Comparison of ENCODE assay signal across 22 cellular contexts in genomic region chr4:77154074-77154473, GRCh38. TPM values are rescaled to one million over a fixed set of nuclear protein-coding genes. Genes with fewer than 3 reads are reported as not detected.
A peak's percentile ranks its signal among the peaks of the same experiment; 100 is the strongest.
DNase-seq lines count a peak whose midpoint lies in the region; ATAC-seq, FAIRE-seq and TF ChIP-seq lines count a peak whose summit lies in the region.
"Had no signal": no experiment of that assay in that cellular context is flagged by ENCODE, and none has a peak within 500 bp of the region (broad histone marks: within the 10 kb centered on the region; RNA-seq: fewer than 3 reads in every experiment).

No MANE protein-coding gene starts in this region.

- H3K36me3 ChIP-seq in Loucy (ENCODE audit: insufficient read depth, low read length) (peaks cover 2% of the 10 kb centered on the region; the same call in 1 of the 2 replicates), K562 (ENCODE audit: control insufficient read depth, insufficient read depth, low read length) (no peaks in the 10 kb centered on the region), neuronal stem cell (replicated peaks in 1 of 2; ENCODE audit: control insufficient read depth in 2 of 2, insufficient read depth in 2 of 2, low read length in 2 of 2) (peaks cover 3 to 9% of the 10 kb centered on the region in 2 donors)
- H3K36me3 ChIP-seq: brain microvascular endothelial cell, lower lobe of right lung had no signal

- H3K18ac ChIP-seq in neuronal stem cell (ENCODE audit: low read length) = no peak overlapping the region

- H3K79me2 ChIP-seq in Loucy (ENCODE audit: insufficient read depth, low read length) = peaks cover 25% of the 10 kb centered on the region
- no peaks in the 10 kb centered on the region for H3K79me2 ChIP-seq in K562 (ENCODE audit: control insufficient read depth, insufficient read depth, low read length)

- no peak for DNase-seq in GM12892 (ENCODE audit: insufficient read length)
- DNase-seq in K562 (ENCODE audit: extremely low read depth in 1 of 4, low spot score in 3 of 4) = no peak
- no peak for DNase-seq in neuronal stem cell (ENCODE audit: low spot score)
- no peak for DNase-seq in hepatic stellate cell (ENCODE audit: low spot score)
- DNase-seq in kidney glomerular epithelial cell (lab: John Stamatoyannopoulos, UW) = no peak
- DNase-seq: activated naive CD8-positive, alpha-beta T cell treated with anti-CD3 and anti-CD28 coated beads, Interleukin-2, amount 10 ng/mL, durations not matched to agents 7 days and 5 days; AML-193; brain microvascular endothelial cell; Calu3; cortex of kidney; EL; H7; heart right ventricle; lower lobe of right lung; NCI-H187; stimulated activated CD4-positive, alpha-beta T cell treated with anti-CD3 and anti-CD28 coated beads, Interleukin-4, amount 100 ng/mL, for 24 hours had no signal

- intact Hi-C loops in K562 (cut with micrococcal nuclease) = no loop called here

- POLR2A ChIA-PET in K562 (lab: Yijun Ruan, JAX) = interaction anchor here (0.7 to 1.0 kb wide), 2 partner anchors 10 to 80 kb away, joined by 3 read pairs; no protein-coding TSS in a partner anchor

- CTCF ChIA-PET in K562 (lab: Yijun Ruan, JAX; ENCODE audit: low intra/inter-chr PET ratio) = no interaction called here

- no peak for TF ChIP-seq CTCF in Loucy (conservative IDR thresholded peaks at IDR 0.05; ENCODE audit: low read length)
- TF ChIP-seq CTCF in K562 (IDR thresholded peaks at IDR 0.05 in 2 of 3, conservative IDR thresholded peaks at IDR 0.05 in 1 of 3; ENCODE audit: insufficient read depth in 2 of 3, low read depth in 1 of 3, low read length in 3 of 3) = no peak

- H3K23ac ChIP-seq in neuronal stem cell (ENCODE audit: low read depth, low read length, poor library complexity) = no peak overlapping the region

- H3K4ac ChIP-seq in neuronal stem cell (ENCODE audit: low read length) = no peak overlapping the region

- H2AFZ ChIP-seq in Loucy (ENCODE audit: low read length) = peak overlapping the region; percentile 57
- no peak overlapping the region for H2AFZ ChIP-seq in K562 (ENCODE audit: low read depth, low read length)
- peak overlapping the region; percentile 26 for H2AFZ ChIP-seq in neuronal stem cell (ENCODE audit: low read length)

- no peak overlapping the region for H3K14ac ChIP-seq in neuronal stem cell (ENCODE audit: low read length)

- H4K8ac ChIP-seq in neuronal stem cell (ENCODE audit: low read depth, low read length) = no peak overlapping the region

- H4K20me1 ChIP-seq in Loucy (ENCODE audit: insufficient read depth, low read length, poor library complexity, severe bottlenecking) (peaks cover 13% of the 10 kb centered on the region), K562 (replicated peaks; ENCODE audit: control insufficient read depth, insufficient read depth, low read length) (no peaks in the 10 kb centered on the region)

- no peak overlapping the region for H2AK5ac ChIP-seq in neuronal stem cell (ENCODE audit: low read depth, low read length)

- H3K27me3 ChIP-seq in Loucy (ENCODE audit: insufficient read depth, low read length, poor library complexity, severe bottlenecking) (no peaks in the 10 kb centered on the region), K562 (ENCODE audit: control insufficient read depth in 2 of 2, insufficient read depth in 2 of 2, low read length in 2 of 2) (no peaks in the 10 kb centered on the region), neuronal stem cell (ENCODE audit: control insufficient read depth in 3 of 3, insufficient read depth in 3 of 3, low read depth in 1 of 3, low read length in 3 of 3) (no peaks in the 10 kb centered on the region)
- H3K27me3 ChIP-seq: brain microvascular endothelial cell, heart right ventricle had no signal

- no peaks in the 10 kb centered on the region for H3K79me1 ChIP-seq in neuronal stem cell (ENCODE audit: low read depth, low read length)

- no peak for TF ChIP-seq EP300 in K562 (IDR thresholded peaks at IDR 0.05; ENCODE audit: low read length)

- no peak overlapping the region for H2BK12ac ChIP-seq in neuronal stem cell (ENCODE audit: low read length)

- H3K4me3 ChIP-seq in Loucy (ENCODE audit: low read length, poor library complexity, severe bottlenecking) (no peak overlapping the region), K562 (no peak overlapping the region), neuronal stem cell (ENCODE audit: low read length in 2 of 2) (no peak overlapping the region)
- H3K4me3 ChIP-seq: heart right ventricle, lower lobe of right lung, skin epidermis had no signal

- peak overlapping the region; percentile 97 for H3K9ac ChIP-seq in Loucy (ENCODE audit: low read depth, low read length, poor library complexity, severe bottlenecking)
- no peak overlapping the region for H3K9ac ChIP-seq in K562 (ENCODE audit: insufficient read depth in 1 of 2, low read depth in 2 of 2, low read length in 2 of 2)
- H3K9ac ChIP-seq in neuronal stem cell (ENCODE audit: low read depth, low read length, poor library complexity) = no peak overlapping the region

- FAIRE-seq in GM12892 (lab: Jason Lieb, UNC) (peak; percentile 83), K562 (lab: Jason Lieb, UNC) (peak; percentile 55)
- FAIRE-seq: endothelial cell of umbilical vein had no signal

- no peak overlapping the region for H2BK120ac ChIP-seq in neuronal stem cell (ENCODE audit: low read depth, low read length)

- H3K9me1 ChIP-seq in K562 (ENCODE audit: control insufficient read depth, insufficient read depth, low read length) = no peaks in the 10 kb centered on the region

- no peak overlapping the region for H2BK15ac ChIP-seq in neuronal stem cell (ENCODE audit: low read length)

- TF ChIP-seq POLR2A in GM12892 (IDR thresholded peaks at IDR 0.05; ENCODE audit: low read depth, low read length) = no peak
- TF ChIP-seq POLR2A in K562 (conservative IDR thresholded peaks at IDR 0.05) = no peak

- H4K91ac ChIP-seq in neuronal stem cell (ENCODE audit: low read depth, low read length, poor library complexity) = no peak overlapping the region

- H2BK5ac ChIP-seq in neuronal stem cell (ENCODE audit: low read length) = no peak overlapping the region

- H3K27ac ChIP-seq in K562 (ENCODE audit: extremely low read depth, low read depth, low read length) (no peak overlapping the region), neuronal stem cell (replicated peaks; ENCODE audit: low read length) (peak overlapping the region; percentile 36)
- H3K27ac ChIP-seq: brain microvascular endothelial cell, heart right ventricle, lower lobe of right lung had no signal

- no peaks in the 10 kb centered on the region for H3K9me2 ChIP-seq in Loucy (replicated peaks; ENCODE audit: low read depth, low read length)

- TF ChIP-seq RAD21 in K562 (CRISPR knock-in tag; conservative IDR thresholded peaks at IDR 0.05 in 1 of 2, IDR thresholded peaks at IDR 0.05 in 1 of 2) = no peak

- H3K4me1 ChIP-seq in Loucy (ENCODE audit: insufficient read depth, low read length, poor library complexity, severe bottlenecking) = peaks cover 53% of the 10 kb centered on the region
- H3K4me1 ChIP-seq in K562 (replicated peaks in 1 of 2; ENCODE audit: control insufficient read depth in 2 of 2, insufficient read depth in 2 of 2, low read length in 2 of 2) = peaks cover 3 to 17% of the 10 kb centered on the region in 2 experiments; a peak in 4 of 5 replicates
- peaks cover 14 to 24% of the 10 kb centered on the region in 2 donors for H3K4me1 ChIP-seq in neuronal stem cell (ENCODE audit: control insufficient read depth in 2 of 2, insufficient read depth in 1 of 2, low read depth in 1 of 2, low read length in 2 of 2)

- BruUV-seq in K562 (replicated peaks; lab: Mats Ljungman, UMichigan) = no TSS peak

- in situ Hi-C loops in K562 (cut with MboI) = no loop called here

- no peak for ATAC-seq in K562
- no peak for ATAC-seq in GM21367 (IDR thresholded peaks at IDR 0.05; ENCODE audit: unreplicated experiment)
- no peak for ATAC-seq in GM18517 (IDR thresholded peaks at IDR 0.05; ENCODE audit: unreplicated experiment)
- ATAC-seq: heart right ventricle, lower lobe of right lung, Right ventricle myocardium inferior had no signal

- H3K9me3 ChIP-seq in Loucy (ENCODE audit: insufficient read depth, low read depth, low read length) (no peaks in the 10 kb centered on the region), K562 (replicated peaks; ENCODE audit: control insufficient read depth, insufficient read depth, low read depth, low read length) (no peaks in the 10 kb centered on the region), neuronal stem cell (replicated peaks in 1 of 2; ENCODE audit: control insufficient read depth in 2 of 2, insufficient read depth in 1 of 2, low read depth in 1 of 2, low read length in 2 of 2) (no peaks in the 10 kb centered on the region)
- H3K9me3 ChIP-seq: heart right ventricle, lower lobe of right lung had no signal

- peak overlapping the region; percentile 93 for H3K4me2 ChIP-seq in Loucy (ENCODE audit: low read depth, low read length, poor library complexity, severe bottlenecking)
- no peak overlapping the region for H3K4me2 ChIP-seq in K562 (ENCODE audit: insufficient read depth, low read length)
- no peak overlapping the region for H3K4me2 ChIP-seq in neuronal stem cell (ENCODE audit: insufficient read depth, low read length, poor library complexity, severe bottlenecking)

- H3F3A ChIP-seq in Loucy (ENCODE audit: low read depth) = no peaks in the 10 kb centered on the region; the same call in 1 of the 2 replicates

TF ChIP-seq in K562, 482 proteins besides CTCF, POLR2A, EP300 and RAD21 (continues in another document):
- no peak for TF ChIP-seq ZNF175 (CRISPR knock-in tag; IDR thresholded peaks at IDR 0.05; ENCODE audit: low read depth)
- no peak for TF ChIP-seq HIVEP1 (CRISPR knock-in tag; IDR thresholded peaks at IDR 0.05)
- no peak for TF ChIP-seq FOSL1 (tag; conservative IDR thresholded peaks at IDR 0.05)

RNA-seq across cellular contexts. Expression of gene CCNG2, which starts 2.9 kb away (rescaled TPM):
- polyA plus RNA-seq in GM12892 (2012; ENCODE audit: missing spikeins) = 35.0 TPM
- total RNA-seq in K562 (2011; cell fraction: chromatin; rRNA removed; ENCODE audit: low replicate concordance) = 8.9 and 21.5 TPM in 2 replicates
- total RNA-seq in K562 (2011; cell fraction: nucleolus; rRNA removed) = 6.2 and 6.3 TPM in 2 replicates
- total RNA-seq in K562 (2011; cell fraction: nucleoplasm; rRNA removed) = 9.2 and 12.8 TPM in 2 replicates
- total RNA-seq in K562 (2014; rRNA removed) (1.00 and 1.0 TPM in 2 replicates), K562 (2014; rRNA removed; fragmentation: Illumina TruSeq; extraction: Trizol) (2.9 and 3.6 TPM in 2 replicates), K562 (2015; rRNA removed; fragmentation: Illumina TruSeq; extraction: Trizol) (1.1 and 1.6 TPM in 2 replicates), K562 (2021) (3.9 and 5.8 TPM in 2 replicates)
- polyA plus RNA-seq in K562 (2011; rRNA removed) (6.6 and 7.8 TPM in 2 replicates), K562 (2014; fragmentation: Illumina TruSeq; extraction: Trizol) (4.2 and 4.4 TPM in 2 replicates), K562 (2014; fragmentation: Nextera tagmentation; extraction: Ambion mirVana) (1 to 10 TPM in 1 of 2 experiments, under 1 TPM in 1; 0.49 to 1.5 TPM), K562 (2014; rRNA removed) (1.3 and 3.9 TPM in 2 replicates)
- polyA plus RNA-seq in K562 (2011; cell fraction: cytosol; rRNA removed) = 0.48 and 3.1 TPM in 2 replicates
- 5.6 and 16.1 TPM in 2 replicates for polyA plus RNA-seq in K562 (2011; cell fraction: nucleus; rRNA removed)
- polyA plus RNA-seq in K562 (2012) = 3.6 and 10.5 TPM in 2 replicates
- polyA minus RNA-seq in K562 (2011; rRNA and poly(A)+ RNA removed) = 3.4 and 5.7 TPM in 2 replicates
- polyA minus RNA-seq in K562 (2011; cell fraction: cytosol; rRNA and poly(A)+ RNA removed) = 1.2 and 1.6 TPM in 2 replicates
- 3.0 and 10.6 TPM in 2 replicates for polyA minus RNA-seq in K562 (2011; cell fraction: nucleus; rRNA and poly(A)+ RNA removed)
- polyA plus RNA-seq in neuronal stem cell (2013, experiment 1 of 2) = 66.4 TPM
- polyA plus RNA-seq in neuronal stem cell (2013, experiment 2 of 2) = 67.3 TPM
